18 cellular contexts compared by ENCODE assay signal in the genomic region with DNA sequence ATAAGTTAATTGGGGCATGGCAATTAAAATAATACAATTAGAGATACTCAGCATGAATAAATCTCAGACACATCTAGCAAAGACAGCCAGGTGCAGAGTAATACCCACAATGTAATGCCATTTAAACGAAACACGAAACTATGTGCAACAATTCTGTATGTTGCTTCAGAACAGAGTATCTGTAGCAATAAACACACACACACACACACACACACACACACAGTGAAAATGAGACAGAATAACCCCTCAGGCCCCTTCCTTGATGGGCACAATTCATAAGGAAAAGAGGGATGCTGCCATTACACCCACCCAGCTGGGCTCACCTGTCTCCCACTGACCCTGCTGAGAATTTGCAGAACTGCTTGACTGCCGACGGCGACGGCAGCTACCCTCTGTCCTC. TPM values are rescaled to one million over a fixed set of nuclear protein-coding genes. Genes with fewer than 3 reads are reported as not detected.
DNase-seq lines count a peak whose midpoint lies in the region; ATAC-seq and TF ChIP-seq lines count a peak whose summit lies in the region.
"Had no signal": no experiment of that assay in that cellular context is flagged by ENCODE, and none has a peak within 500 bp of the region (broad histone marks: within the 10 kb centered on the region; RNA-seq: fewer than 3 reads in every experiment).

No MANE protein-coding gene starts in this region.

- ATAC-seq in CD4-positive, alpha-beta T cell (ENCODE audit: poor library complexity) = no peak
- ATAC-seq in WTC11 = no peak
- no peak for ATAC-seq in memory B cell (ENCODE audit: low read depth)
- ATAC-seq in activated CD4-positive, CD25-positive, alpha-beta regulatory T cell treated with anti-CD3 and anti-CD28 coated beads, Interleukin-2, amount 50 U/mL, for 24 hours = no peak
- ATAC-seq in GM18873 (IDR thresholded peaks at IDR 0.05; ENCODE audit: low FRiP score, unreplicated experiment) = no peak
- ATAC-seq in GM21723 (IDR thresholded peaks at IDR 0.05; ENCODE audit: unreplicated experiment) = no peak
- ATAC-seq: sciatic nerve had no signal

- no peak overlapping the region for H3K4me3 ChIP-seq in BLaER1
- H3K4me3 ChIP-seq: testis had no signal

- no peaks in the 10 kb centered on the region for H3K27me3 ChIP-seq in BLaER1
- H3K27me3 ChIP-seq in CD4-positive, alpha-beta T cell (ENCODE audit: control insufficient read depth, insufficient read depth, low read length) = no peaks in the 10 kb centered on the region
- H3K27me3 ChIP-seq: BE2C, testis had no signal

- peak overlapping the region; percentile 89; the same call in 1 of the 2 replicates for H3K9ac ChIP-seq in BLaER1

- peak overlapping the region; percentile 95; the same call in 1 of the 2 replicates for H3K4me2 ChIP-seq in BLaER1

- H3K9me3 ChIP-seq in BLaER1 = no peaks in the 10 kb centered on the region
- no peaks in the 10 kb centered on the region for H3K9me3 ChIP-seq in CD4-positive, alpha-beta T cell (ENCODE audit: control insufficient read depth, low read length)
- H3K9me3 ChIP-seq: BE2C, testis had no signal

- no peaks in the 10 kb centered on the region for H3K9me3 Mint-ChIP-seq in CD4-positive, alpha-beta T cell
- no peaks in the 10 kb centered on the region for H3K9me3 Mint-ChIP-seq in WTC11
- no peaks in the 10 kb centered on the region for H3K9me3 Mint-ChIP-seq in memory B cell

- peaks cover 54% of the 10 kb centered on the region for H3K36me3 ChIP-seq in BLaER1

- H3K27me3 Mint-ChIP-seq in CD4-positive, alpha-beta T cell = no peaks in the 10 kb centered on the region
- H3K27me3 Mint-ChIP-seq in WTC11 (ENCODE audit: low read depth) = no peaks in the 10 kb centered on the region; the same call in 1 of the 2 replicates
- H3K27me3 Mint-ChIP-seq in memory B cell = no peaks in the 10 kb centered on the region

- no peak overlapping the region for H3K27ac ChIP-seq in BLaER1
- peak overlapping the region; percentile 15 for H3K27ac ChIP-seq in CD4-positive, alpha-beta T cell (ENCODE audit: low read depth, low read length)
- H3K27ac ChIP-seq: testis had no signal

- TF ChIP-seq CTCF in CD4-positive, alpha-beta T cell (IDR thresholded peaks at IDR 0.05) = no peak
- no peak for TF ChIP-seq CTCF in WTC11 (IDR thresholded peaks at IDR 0.05)

- H3K36me3 Mint-ChIP-seq in CD4-positive, alpha-beta T cell (ENCODE audit: low read depth) = peaks cover 64% of the 10 kb centered on the region
- peaks cover 35% of the 10 kb centered on the region for H3K36me3 Mint-ChIP-seq in WTC11
- peaks cover 17% of the 10 kb centered on the region for H3K36me3 Mint-ChIP-seq in memory B cell

- CTCF ChIA-PET in CD4-positive, alpha-beta T cell (lab: Charles Lee) = interaction anchor here (1.3 kb wide), 1 partner anchor 30 kb away, joined by 4 read pairs; no protein-coding TSS in a partner anchor
- CTCF ChIA-PET in WTC11 (lab: Charles Lee) = interaction anchor here (1.1 kb wide), 1 partner anchor 32 kb away, joined by 3 read pairs; no protein-coding TSS in a partner anchor

- peaks cover 72% of the 10 kb centered on the region for H4K20me1 ChIP-seq in BLaER1

- no peak for DNase-seq in CD4-positive, alpha-beta T cell
- DNase-seq in WTC11 (ENCODE audit: low spot score) (no peak), memory B cell (ENCODE audit: low spot score in 2 of 2) (no peak), GDM1 (lab: John Stamatoyannopoulos, UW) (no peak)
- DNase-seq: BE2C; foreskin melanocyte; GOT3; MM.1S; NCI-H187 treated with DMSO at 0.1 percent for 48 hours; NCI-H446 treated with DMSO at 0.1 percent for 48 hours; SHP77 treated with DMSO at 0.1 percent for 48 hours; stimulated activated CD4-positive, alpha-beta T cell treated with anti-CD3 and anti-CD28 coated beads, Interleukin-1b, Interleukin-23, amount 100 ng/mL, for 48 hours; testis had no signal

- peaks cover 68% of the 10 kb centered on the region for H3K4me1 Mint-ChIP-seq in CD4-positive, alpha-beta T cell (ENCODE audit: low read depth)
- H3K4me1 Mint-ChIP-seq in WTC11 (peaks cover 29% of the 10 kb centered on the region), memory B cell (peaks cover 47% of the 10 kb centered on the region)

- peak overlapping the region; percentile 93 for H3K27ac Mint-ChIP-seq in CD4-positive, alpha-beta T cell
- H3K27ac Mint-ChIP-seq in WTC11 (peak overlapping the region; percentile 3; the same call in 1 of the 2 replicates), memory B cell (peak overlapping the region; percentile 93)

- peaks cover 52% of the 10 kb centered on the region for H3K4me1 ChIP-seq in BLaER1

- POLR2A ChIA-PET in CD4-positive, alpha-beta T cell (lab: Charles Lee) = interaction anchor here (1.0 to 6.5 kb wide), 4 partner anchors 9 to 38 kb away, joined by 4 to 70 read pairs (median 9); no protein-coding TSS in a partner anchor
- POLR2A ChIA-PET in WTC11 (lab: Charles Lee) = no interaction called here

- intact Hi-C loops in CD4-positive, alpha-beta T cell (cut with DNase I, micrococcal nuclease) = loop anchor here (5.0 kb wide), 1 partner anchor 38 kb away; no protein-coding TSS in a partner anchor

- peak overlapping the region; percentile 99 for H3K4me3 Mint-ChIP-seq in CD4-positive, alpha-beta T cell
- peak overlapping the region; percentile 18; the same call in 1 of the 2 replicates for H3K4me3 Mint-ChIP-seq in WTC11
- H3K4me3 Mint-ChIP-seq in memory B cell = peak overlapping the region; percentile 11

TF ChIP-seq in WTC11, 78 proteins besides CTCF, POLR2A, EP300 and RAD21:
- TF ChIP-seq ZNF138 (CRISPR knock-in tag; conservative IDR thresholded peaks at IDR 0.05) = no peak

RNA-seq across cellular contexts. Expression of a gene that starts 2.7 kb away (rescaled TPM):
- total RNA-seq in CD4-positive, alpha-beta T cell = 100 to 1,000 TPM in 1 of 2 experiments, 10 to 100 TPM in 1; 96.5 to 103 TPM
- 37.7 to 42.0 TPM (median 39.2 TPM) in 3 replicates for total RNA-seq in WTC11 (2021)

RNA-seq across cellular contexts. Expression of a gene that starts 5.3 kb away (rescaled TPM):
- total RNA-seq in CD4-positive, alpha-beta T cell = 1 to 10 TPM; 5.0 to 6.2 TPM
- 16.1 to 18.3 TPM (median 16.4 TPM) in 3 replicates for total RNA-seq in WTC11 (2021)

RNA-seq across cellular contexts. Expression of a gene that starts 27.6 kb away (rescaled TPM):
- total RNA-seq in CD4-positive, alpha-beta T cell = 10 to 100 TPM; 13.6 to 13.9 TPM
- total RNA-seq in WTC11 (2021) = 49.8 to 50.8 TPM (median 49.9 TPM) in 3 replicates

RNA-seq across cellular contexts. Expression of a gene that starts 40.1 kb away (rescaled TPM):
- 100 to 1,000 TPM; 105 to 113 TPM for total RNA-seq in CD4-positive, alpha-beta T cell
- total RNA-seq in WTC11 (2021) = 65.4 to 67.6 TPM (median 65.9 TPM) in 3 replicates

RNA-seq across cellular contexts. Expression of a gene that starts 54.2 kb away (rescaled TPM):
- 100 to 1,000 TPM; 114 to 119 TPM for total RNA-seq in CD4-positive, alpha-beta T cell
- 53.0 to 58.5 TPM (median 55.8 TPM) in 3 replicates for total RNA-seq in WTC11 (2021)

Comparison
In these comparisons a context has a peak if more than half of its experiments do, and no peak if none do; other contexts are left out.
1. H3K27ac Mint-ChIP-seq: peak in every context shown above with its lines; median percentile 93 in CD4-positive, alpha-beta T cell; 93 in memory B cell; 3 in WTC11.
2. H3K4me3 Mint-ChIP-seq: peak in every context shown above with its lines; median percentile 99 in CD4-positive, alpha-beta T cell; 18 in WTC11; 11 in memory B cell.